11 cellular contexts compared by ENCODE assay signal in the genomic region with DNA sequence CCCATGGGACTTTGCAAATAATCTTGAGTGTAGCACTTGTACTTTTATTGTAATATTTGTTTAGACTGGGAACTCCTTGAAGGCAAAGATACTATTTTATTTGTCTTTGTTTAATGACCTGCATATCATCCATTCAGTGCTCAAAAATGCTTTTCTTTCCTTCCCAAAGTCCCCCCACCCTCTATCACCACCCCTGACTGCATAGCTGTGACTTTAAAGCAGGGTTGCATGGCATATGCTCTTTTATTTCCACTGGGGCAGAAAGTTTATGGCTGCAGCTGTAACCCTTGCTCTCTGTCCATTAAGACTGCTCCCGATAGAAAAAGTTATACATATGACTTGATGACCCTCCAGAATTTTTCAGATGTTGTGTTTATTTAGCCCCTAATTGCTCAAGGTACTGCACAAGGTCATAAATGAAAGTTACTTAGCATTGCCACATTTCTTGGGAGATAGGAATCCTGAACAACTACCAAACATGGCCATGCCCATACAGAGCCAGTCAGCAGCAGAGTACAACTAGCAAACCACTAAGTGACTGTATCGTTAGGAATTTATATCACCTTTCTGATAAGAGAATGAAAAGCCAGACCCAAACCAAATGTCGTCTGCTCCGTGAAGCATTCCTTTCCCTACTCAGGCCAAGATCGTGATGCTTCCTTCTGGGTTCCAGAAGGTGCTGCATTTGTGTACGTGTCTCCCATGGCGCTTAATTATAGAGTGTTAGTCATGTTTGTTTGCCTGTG.
A peak's percentile ranks its signal among the peaks of the same experiment; 100 is the strongest.
DNase-seq lines count a peak whose midpoint lies in the region; ATAC-seq, FAIRE-seq and TF ChIP-seq lines count a peak whose summit lies in the region.
"Had no signal": no experiment of that assay in that cellular context is flagged by ENCODE, and none has a peak within 500 bp of the region (broad histone marks: within the 10 kb centered on the region; RNA-seq: fewer than 3 reads in every experiment).

No MANE protein-coding gene starts in this region.

- peaks cover 1% of the 10 kb centered on the region for H3K27me3 Mint-ChIP-seq in GM23338 (ENCODE audit: insufficient read depth, low read depth, poor library complexity)

- no peaks in the 10 kb centered on the region for H4K20me1 ChIP-seq in GM23338 (replicated peaks; ENCODE audit: insufficient read depth)
- H4K20me1 ChIP-seq in keratinocyte (ENCODE audit: control insufficient read depth, extremely low read depth, insufficient read depth, low read length) = no peaks in the 10 kb centered on the region

- intact Hi-C loops in adrenal gland (cut with DNase I) = no loop called here

- H3K79me2 ChIP-seq in GM23338 (replicated peaks; ENCODE audit: insufficient read depth) (peaks cover 79% of the 10 kb centered on the region), keratinocyte (ENCODE audit: control insufficient read depth, insufficient read depth, low read length) (peaks cover 40% of the 10 kb centered on the region)

- H3K27ac ChIP-seq in GM23338 (ENCODE audit: low read depth) (peak overlapping the region; percentile 86; the same call in 1 of the 2 replicates), adrenal gland (peak overlapping the region in 1 of 5 donors; percentile 30), keratinocyte (ENCODE audit: control insufficient read depth, insufficient read depth, low read length) (peak overlapping the region; percentile 94)

- peaks cover 57% of the 10 kb centered on the region for H3K4me1 Mint-ChIP-seq in GM23338

- H3K27me3 ChIP-seq in GM23338 (ENCODE audit: insufficient read depth) (no peaks in the 10 kb centered on the region), adrenal gland (no peaks in the 10 kb centered on the region), keratinocyte (ENCODE audit: control insufficient read depth, extremely low read depth, insufficient read depth, low read length) (no peaks in the 10 kb centered on the region)

- no peaks in the 10 kb centered on the region for H3K9me2 ChIP-seq in GM23338 (ENCODE audit: insufficient read depth)

- peak; percentile 88 for FAIRE-seq in keratinocyte (lab: Jason Lieb, UNC)

- no peak overlapping the region for H3K4me3 ChIP-seq in GM23338
- H3K4me3 ChIP-seq in adrenal gland = no peak overlapping the region
- peak overlapping the region in 2 of 3 experiments; percentile 1 to 19 for H3K4me3 ChIP-seq in keratinocyte (ENCODE audit: control insufficient read depth in 2 of 3, extremely low read depth in 1 of 3, insufficient read depth in 2 of 3, low read depth in 1 of 3, low read length in 3 of 3)

- H3F3A ChIP-seq in GM23338 (replicated peaks; ENCODE audit: low read depth) = no peaks in the 10 kb centered on the region; the same call in 1 of the 2 replicates

- TF ChIP-seq CTCF in GM23338 (conservative IDR thresholded peaks at IDR 0.05; ENCODE audit: low read depth in 2 of 2) = no peak
- TF ChIP-seq CTCF in adrenal gland (IDR thresholded peaks at IDR 0.05) = no peak
- no peak for TF ChIP-seq CTCF in keratinocyte (optimal IDR thresholded peaks at IDR 0.05 in 1 of 3, IDR thresholded peaks at IDR 0.05 in 1 of 3, conservative IDR thresholded peaks at IDR 0.05 in 1 of 3; ENCODE audit: extremely low read depth in 1 of 3, insufficient read depth in 2 of 3, low read length in 3 of 3)

- ATAC-seq in GM23338 (no peak), GM21786 (IDR thresholded peaks at IDR 0.05; ENCODE audit: unreplicated experiment) (no peak), HG03045 (IDR thresholded peaks at IDR 0.05; ENCODE audit: unreplicated experiment) (no peak)
- ATAC-seq: sciatic nerve had no signal

- H3K4me3 Mint-ChIP-seq in GM23338 = no peak overlapping the region
- H3K4me3 Mint-ChIP-seq: T-helper 1 cell treated with Interleukin-12 subunit alpha and Interleukin-12 subunit beta and Interleukin-4 antibody, amounts not matched to agents 30 μg/mL and 1 μg/mL, for 36 hours had no signal

- DNase-seq in A172 (ENCODE audit: low spot score) (peak; percentile 91), GM23338 (ENCODE audit: low spot score) (no peak), adrenal gland (peak in 4 of 7 donors; percentile 31 to 38 (median 36)), keratinocyte (ENCODE audit: low read depth, low spot score) (no peak)
- DNase-seq in activated CD4-positive, CD25-positive, alpha-beta regulatory T cell treated with anti-CD3 and anti-CD28 coated beads, Interleukin-2, amount 50 U/mL, for 72 hours = no peak
- DNase-seq in activated effector memory CD4-positive, alpha-beta T cell treated with Interleukin-2 at 50 U/mL for 16 hours = no peak
- DNase-seq: activated T-cell treated with anti-CD3 and anti-CD28 coated beads, Interleukin-2, amount 50 U/mL, for 1 hour had no signal

- H3K36me3 ChIP-seq in GM23338 (ENCODE audit: insufficient read depth) (no peaks in the 10 kb centered on the region), adrenal gland (replicated peaks in 1 of 2) (no peaks in the 10 kb centered on the region), keratinocyte (ENCODE audit: control insufficient read depth in 2 of 2, extremely low read depth in 1 of 2, insufficient read depth in 2 of 2, low read length in 2 of 2) (no peaks in the 10 kb centered on the region)

- peak overlapping the region; percentile 82 for H3K9ac ChIP-seq in keratinocyte (ENCODE audit: control insufficient read depth, extremely low read depth, insufficient read depth, low read length)

- H3K4me1 ChIP-seq in GM23338 (ENCODE audit: insufficient read depth) (peaks cover 57% of the 10 kb centered on the region), adrenal gland (replicated peaks in 1 of 2) (peaks cover 25 to 56% of the 10 kb centered on the region in 2 donors), keratinocyte (ENCODE audit: control insufficient read depth, extremely low read depth, insufficient read depth, low read length) (peaks cover 86% of the 10 kb centered on the region)

- 57 to 65% (median 61%) methylated on average over 7 of the region's 7 CpGs for WGBS in adrenal gland, 4 donors

- H3K4me2 ChIP-seq in GM23338 (no peak overlapping the region), keratinocyte (ENCODE audit: control insufficient read depth, extremely low read depth, insufficient read depth, low read depth, low read length) (peak overlapping the region; percentile 89)

- no peaks in the 10 kb centered on the region for H3K9me3 ChIP-seq in adrenal gland (replicated peaks in 1 of 3)
- H3K9me3 ChIP-seq in keratinocyte (ENCODE audit: control insufficient read depth, low read depth, low read length) = no peaks in the 10 kb centered on the region

- H3K9me3 Mint-ChIP-seq in GM23338 = no peaks in the 10 kb centered on the region
- H3K9me3 Mint-ChIP-seq: T-helper 1 cell treated with Interleukin-12 subunit alpha and Interleukin-12 subunit beta and Interleukin-4 antibody, amounts not matched to agents 30 μg/mL and 1 μg/mL, for 36 hours had no signal

- no peak for TF ChIP-seq POLR2A in adrenal gland (IDR thresholded peaks at IDR 0.05)

- no peaks in the 10 kb centered on the region for H3K9me1 ChIP-seq in keratinocyte (ENCODE audit: control insufficient read depth, extremely low read depth, insufficient read depth, low read length)

- H2AFZ ChIP-seq in GM23338 (no peak overlapping the region), keratinocyte (ENCODE audit: control insufficient read depth, low read length) (no peak overlapping the region)

- dilution Hi-C loops in keratinocyte (cut with MboI; ENCODE audit: extremely low pct_ligation_motif_present, low sequenced_read_pairs) = no loop called here

- H3K27ac Mint-ChIP-seq in GM23338 = peak overlapping the region; percentile 59
- H3K27ac Mint-ChIP-seq: T-helper 1 cell treated with Interleukin-12 subunit alpha and Interleukin-12 subunit beta and Interleukin-4 antibody, amounts not matched to agents 30 μg/mL and 1 μg/mL, for 36 hours had no signal

- no peaks in the 10 kb centered on the region for H3K36me3 Mint-ChIP-seq in GM23338 (ENCODE audit: low read depth)

TF ChIP-seq in GM23338, 12 proteins besides CTCF, POLR2A, EP300 and RAD21 (continues in another document):
- TF ChIP-seq NANOG (IDR thresholded peaks at IDR 0.05; ENCODE audit: borderline replicate concordance) (no peak), POLR2AphosphoS5 (IDR thresholded peaks at IDR 0.05; ENCODE audit: low read depth) (no peak), STAT1 (IDR thresholded peaks at IDR 0.05; ENCODE audit: unreplicated experiment) (no peak), CREB1 (CRISPR knock-in tag; IDR thresholded peaks at IDR 0.05; ENCODE audit: low read depth) (no peak)
- TF ChIP-seq, protein P1, sequence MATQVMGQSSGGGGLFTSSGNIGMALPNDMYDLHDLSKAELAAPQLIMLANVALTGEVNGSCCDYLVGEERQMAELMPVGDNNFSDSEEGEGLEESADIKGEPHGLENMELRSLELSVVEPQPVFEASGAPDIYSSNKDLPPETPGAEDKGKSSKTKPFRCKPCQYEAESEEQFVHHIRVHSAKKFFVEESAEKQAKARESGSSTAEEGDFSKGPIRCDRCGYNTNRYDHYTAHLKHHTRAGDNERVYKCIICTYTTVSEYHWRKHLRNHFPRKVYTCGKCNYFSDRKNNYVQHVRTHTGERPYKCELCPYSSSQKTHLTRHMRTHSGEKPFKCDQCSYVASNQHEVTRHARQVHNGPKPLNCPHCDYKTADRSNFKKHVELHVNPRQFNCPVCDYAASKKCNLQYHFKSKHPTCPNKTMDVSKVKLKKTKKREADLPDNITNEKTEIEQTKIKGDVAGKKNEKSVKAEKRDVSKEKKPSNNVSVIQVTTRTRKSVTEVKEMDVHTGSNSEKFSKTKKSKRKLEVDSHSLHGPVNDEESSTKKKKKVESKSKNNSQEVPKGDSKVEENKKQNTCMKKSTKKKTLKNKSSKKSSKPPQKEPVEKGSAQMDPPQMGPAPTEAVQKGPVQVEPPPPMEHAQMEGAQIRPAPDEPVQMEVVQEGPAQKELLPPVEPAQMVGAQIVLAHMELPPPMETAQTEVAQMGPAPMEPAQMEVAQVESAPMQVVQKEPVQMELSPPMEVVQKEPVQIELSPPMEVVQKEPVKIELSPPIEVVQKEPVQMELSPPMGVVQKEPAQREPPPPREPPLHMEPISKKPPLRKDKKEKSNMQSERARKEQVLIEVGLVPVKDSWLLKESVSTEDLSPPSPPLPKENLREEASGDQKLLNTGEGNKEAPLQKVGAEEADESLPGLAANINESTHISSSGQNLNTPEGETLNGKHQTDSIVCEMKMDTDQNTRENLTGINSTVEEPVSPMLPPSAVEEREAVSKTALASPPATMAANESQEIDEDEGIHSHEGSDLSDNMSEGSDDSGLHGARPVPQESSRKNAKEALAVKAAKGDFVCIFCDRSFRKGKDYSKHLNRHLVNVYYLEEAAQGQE (IDR thresholded peaks at IDR 0.05; ENCODE audit: unreplicated experiment) = no peak

Comparison
In these comparisons a context has a peak if more than half of its experiments do, and no peak if none do; other contexts are left out.
1. DNase-seq: peak in A172 (single experiment) and adrenal gland (4 of 7); none in GM23338 (single experiment), keratinocyte (single experiment), activated CD4-positive, CD25-positive, alpha-beta regulatory T cell treated with anti-CD3 and anti-CD28 coated beads, Interleukin-2, amount 50 U/mL, for 72 hours (single experiment) and activated effector memory CD4-positive, alpha-beta T cell treated with Interleukin-2 at 50 U/mL for 16 hours (single experiment).
2. H3K4me3 ChIP-seq: peak in keratinocyte (2 of 3); none in GM23338 (single experiment) and adrenal gland (0 of 4).